Comparison of ENCODE assay signal across 1 cellular context in genomic region chr4:39713691-39714090, GRCh38.
TF ChIP-seq lines count a peak whose summit lies in the region.

No MANE protein-coding gene starts in this region.

TF ChIP-seq in WTC11, 78 proteins besides CTCF, POLR2A, EP300 and RAD21 (continued from another document):
- no peak for TF ChIP-seq CDX4 (CRISPR knock-in tag; IDR thresholded peaks at IDR 0.05; ENCODE audit: borderline replicate concordance)
- no peak for TF ChIP-seq ELF4 (CRISPR knock-in tag; IDR thresholded peaks at IDR 0.05; ENCODE audit: low read depth)
